ENCODE assay signal across 8 cellular contexts in genomic region chr6:170552765-170553685, GRCh38. TPM values are rescaled to one million over a fixed set of nuclear protein-coding genes. Genes with fewer than 3 reads are reported as not detected.
A peak's percentile ranks its signal among the peaks of the same experiment; 100 is the strongest.
DNase-seq lines count a peak whose midpoint lies in the region; ATAC-seq and TF ChIP-seq lines count a peak whose summit lies in the region.

TSS of gene PSMB1 (minus strand) at chr6:170553307. CDS start at chr6:170553242, 65 bp downstream.

- TF ChIP-seq CTCF in ascending aorta (IDR thresholded peaks at IDR 0.05) (no peak), uterus (IDR thresholded peaks at IDR 0.05) (no peak)

- H3K4me1 ChIP-seq in ascending aorta, result peaks cover 8 to 29% of the 10 kb centered on the region in 2 donors
- no peaks in the 10 kb centered on the region for H3K4me1 ChIP-seq in right cardiac atrium (ENCODE audit: control insufficient read depth, insufficient read depth, low read length)
- H3K4me1 ChIP-seq in uterus, result peaks cover 4 to 14% of the 10 kb centered on the region in 2 donors

- DNase-seq in NCI-H1694 treated with DMSO at 0.1 percent for 48 hours (lab: John Stamatoyannopoulos, UW), result peak; percentile 68
- peak; percentile 76 to 98 for DNase-seq in ascending aorta (ENCODE audit: low spot score in 2 of 2)
- DNase-seq in right cardiac atrium, result peak; percentile 95 to 97 (median 96)
- DNase-seq in pulmonary artery endothelial cell (ENCODE audit: low read depth, low spot score), result peak; percentile 82
- peak; percentile 92 to 95 for DNase-seq in uterus

- H3K36me3 ChIP-seq in ascending aorta, result peaks cover 4 to 5% of the 10 kb centered on the region in 2 donors
- H3K36me3 ChIP-seq in uterus, result no peaks in the 10 kb centered on the region

- under 1% methylated on average over 46 of the region's 46 CpGs for WGBS in right cardiac atrium

- H3K9me3 ChIP-seq in ascending aorta (no peaks in the 10 kb centered on the region), right cardiac atrium (ENCODE audit: control insufficient read depth, low read length) (no peaks in the 10 kb centered on the region), uterus (no peaks in the 10 kb centered on the region)

- ATAC-seq in GM18498 (IDR thresholded peaks at IDR 0.05; ENCODE audit: unreplicated experiment) (peak; percentile 57), HG02885 (IDR thresholded peaks at IDR 0.05; ENCODE audit: poor library complexity, unreplicated experiment) (peak; percentile 63), right cardiac atrium (peak; percentile 92 to 93)

- TF ChIP-seq POLR2A in uterus (IDR thresholded peaks at IDR 0.05), result peak; percentile 68 to 93

- H3K27me3 ChIP-seq in ascending aorta (no peaks in the 10 kb centered on the region), right cardiac atrium (ENCODE audit: control insufficient read depth, insufficient read depth) (no peaks in the 10 kb centered on the region), uterus (no peaks in the 10 kb centered on the region)

- H3K27ac ChIP-seq in ascending aorta, result peak within 1 kb of the TSS; percentile 94
- peak within 1 kb of the TSS; percentile 100 for H3K27ac ChIP-seq in right cardiac atrium (ENCODE audit: low read length)
- peak within 1 kb of the TSS; percentile 89 to 90 for H3K27ac ChIP-seq in uterus

- H3K4me3 ChIP-seq in ascending aorta (peak within 1 kb of the TSS; percentile 75 to 98), right cardiac atrium (ENCODE audit: low read length) (peak within 1 kb of the TSS; percentile 85), uterus (peak within 1 kb of the TSS; percentile 71 to 83)

- intact Hi-C loops in T-helper 2 cell treated with Interferon-gamma antibody and Interleukin-4, amounts not matched to agents 100 ng/mL and 5 ng/mL, for 36 hours (cut with micrococcal nuclease), result loop anchor here (1.0 to 10.0 kb wide), 3 partner anchors 464 to 1338 kb away; partner anchors contain the start of genes C6orf120 and WDR27
- intact Hi-C loops in ascending aorta (cut with DNase I), result loop anchor here (1.0 kb wide), 1 partner anchor 247 kb away; the partner anchor contains the start of gene FAM120B
- intact Hi-C loops in right cardiac atrium (cut with DNase I), result no loop called here
- intact Hi-C loops in uterus (cut with DNase I; ENCODE audit: low total_unique reads), result no loop called here

RNA-seq across cellular contexts. Expression of gene PSMB1, which starts in this region (rescaled TPM):
- 186 TPM in 2 replicates for total RNA-seq in T-helper 2 cell treated with Interferon-gamma antibody and Interleukin-4, amounts not matched to agents 100 ng/mL and 5 ng/mL, for 36 hours
- total RNA-seq in ascending aorta (120 TPM), right cardiac atrium (100 to 1,000 TPM; 125 to 146 (median 144) TPM), pulmonary artery endothelial cell (342 and 389 TPM in 2 replicates), uterus (100 to 1,000 TPM; 109 to 169 (median 144) TPM)
- polyA plus RNA-seq in right cardiac atrium, result 280 TPM

Comparison
In these comparisons a context has a peak if more than half of its experiments do, and no peak if none do; other contexts are left out.
1. Peak in every context shown above with its lines: DNase-seq, ATAC-seq, H3K4me3 ChIP-seq and H3K27ac ChIP-seq.
2. intact Hi-C loops: an anchor here in T-helper 2 cell treated with Interferon-gamma antibody and Interleukin-4, amounts not matched to agents 100 ng/mL and 5 ng/mL, for 36 hours (1.0 to 10.0 kb wide) and ascending aorta (1.0 kb wide); none called in right cardiac atrium and uterus.